ENCODE assay signal across 25 cellular contexts in the genomic region with DNA sequence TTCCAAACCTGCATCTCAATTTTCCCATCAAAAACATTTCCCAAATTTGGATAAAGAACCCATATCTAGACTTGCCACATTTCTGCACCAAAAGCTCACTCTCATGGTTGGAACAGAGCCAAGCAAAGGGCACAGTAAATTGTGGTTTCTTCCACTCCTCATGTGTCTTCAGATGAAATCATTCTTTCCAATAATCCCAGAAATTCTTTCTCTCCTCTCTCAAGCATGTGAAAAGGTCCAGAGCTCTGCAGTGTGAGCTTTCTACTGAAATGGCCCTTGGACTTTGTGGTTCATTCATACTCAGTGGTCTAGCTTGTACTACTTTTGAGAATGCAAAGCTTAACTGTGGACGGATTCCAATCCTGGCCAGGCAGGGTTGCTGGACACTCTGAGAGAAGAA. TPM values are rescaled to one million over a fixed set of nuclear protein-coding genes. Genes with fewer than 3 reads are reported as not detected.
A peak's percentile ranks its signal among the peaks of the same experiment; 100 is the strongest.
DNase-seq lines count a peak whose midpoint lies in the region; ATAC-seq and TF ChIP-seq lines count a peak whose summit lies in the region.
"Had no signal": no experiment of that assay in that cellular context is flagged by ENCODE, and none has a peak within 500 bp of the region (broad histone marks: within the 10 kb centered on the region; RNA-seq: fewer than 3 reads in every experiment).

No MANE protein-coding gene starts in this region.

- peak overlapping the region; percentile 97 for H3K4me3 ChIP-seq in Jurkat, Clone E6-1 (ENCODE audit: low read length)
- H3K4me3 ChIP-seq: A549, tibial artery had no signal

- H3K27ac Mint-ChIP-seq in activated CD4-positive, alpha-beta T cell treated with anti-CD3 and anti-CD28 coated beads, Interleukin-2, amount 10 ng/mL, durations not matched to agents 24 days and 14 days = peak overlapping the region; percentile 93
- H3K27ac Mint-ChIP-seq in activated naive CD4-positive, alpha-beta T cell treated with anti-CD3 and anti-CD28 coated beads, Interleukin-2, amount 50 U/mL, for 72 hours = peak overlapping the region; percentile 98 to 100
- peak overlapping the region; percentile 92 to 100 for H3K27ac Mint-ChIP-seq in natural killer cell
- H3K27ac Mint-ChIP-seq: brain, nephron had no signal

- TF ChIP-seq CTCF in natural killer cell (IDR thresholded peaks at IDR 0.05) = no peak

- H3K4me1 Mint-ChIP-seq in activated CD4-positive, alpha-beta T cell treated with anti-CD3 and anti-CD28 coated beads, Interleukin-2, amount 10 ng/mL, durations not matched to agents 24 days and 14 days = peaks cover 33% of the 10 kb centered on the region
- H3K4me1 Mint-ChIP-seq in natural killer cell = peaks cover 76 to 96% of the 10 kb centered on the region in 2 donors
- H3K4me1 Mint-ChIP-seq: brain had no signal

- no peak for ATAC-seq in activated naive CD4-positive, alpha-beta T cell treated with anti-CD3 and anti-CD28 coated beads, Interleukin-2, amount 50 U/mL, for 72 hours
- no peak for ATAC-seq in natural killer cell
- ATAC-seq: A549, foreskin keratinocyte had no signal

- H3K36me3 Mint-ChIP-seq in activated CD4-positive, alpha-beta T cell treated with anti-CD3 and anti-CD28 coated beads, Interleukin-2, amount 10 ng/mL, durations not matched to agents 24 days and 14 days (ENCODE audit: low read depth) = peaks cover 79% of the 10 kb centered on the region
- peaks cover 55 to 80% of the 10 kb centered on the region in 2 donors for H3K36me3 Mint-ChIP-seq in activated naive CD4-positive, alpha-beta T cell treated with anti-CD3 and anti-CD28 coated beads, Interleukin-2, amount 50 U/mL, for 72 hours
- peaks cover 7% of the 10 kb centered on the region for H3K36me3 Mint-ChIP-seq in natural killer cell
- H3K36me3 Mint-ChIP-seq: brain had no signal

- peak; percentile 58 for DNase-seq in activated CD4-positive, alpha-beta T cell treated with anti-CD3 and anti-CD28 coated beads, Interleukin-2, amount 10 ng/mL, durations not matched to agents 24 days and 14 days
- no peak for DNase-seq in activated CD4-positive, alpha-beta T cell treated with anti-CD3 and anti-CD28 coated beads for 48 hours
- DNase-seq in Jurkat, Clone E6-1 (ENCODE audit: low read depth, low spot score) = no peak
- DNase-seq in activated naive CD4-positive, alpha-beta T cell treated with anti-CD3 and anti-CD28 coated beads, Interleukin-2, amount 50 U/mL, for 72 hours (ENCODE audit: low spot score in 2 of 2) = no peak
- DNase-seq in natural killer cell = no peak
- DNase-seq in amygdala (lab: John Stamatoyannopoulos, UW) = no peak
- DNase-seq in NCI-H2227 treated with DMSO at 0.1 percent for 48 hours (lab: John Stamatoyannopoulos, UW) = no peak
- no peak for DNase-seq in SIG-M5 treated with dmso at 0.1 percent for 504 hours (lab: John Stamatoyannopoulos, UW; ENCODE audit: unreplicated experiment)
- DNase-seq: activated CD4-positive, CD25-positive, alpha-beta regulatory T cell treated with anti-CD3 and anti-CD28 coated beads, Interleukin-2, amount 50 U/mL, for 72 hours; C1 segment of cervical spinal cord; cortex of kidney; foreskin keratinocyte; Kasumi-1; mammary epithelial cell; NCI-H1092 treated with DMSO at 0.1 percent for 48 hours; NCI-H2081 treated with DMSO at 0.1 percent for 48 hours; NCI-H510A treated with DMSO at 0.1 percent for 48 hours; SHP77; small intestine; T-helper 9 cell; tibial artery had no signal

- no peaks in the 10 kb centered on the region for H3K27me3 Mint-ChIP-seq in activated CD4-positive, alpha-beta T cell treated with anti-CD3 and anti-CD28 coated beads, Interleukin-2, amount 10 ng/mL, durations not matched to agents 24 days and 14 days
- no peaks in the 10 kb centered on the region for H3K27me3 Mint-ChIP-seq in natural killer cell (ENCODE audit: low read depth in 2 of 2)

- intact Hi-C loops in activated CD4-positive, alpha-beta T cell treated with anti-CD3 and anti-CD28 coated beads, Interleukin-2, amount 10 ng/mL, durations not matched to agents 24 days and 14 days (cut with micrococcal nuclease) = loop anchor here (1.0 kb wide), 2 partner anchors 8 to 18 kb away; no protein-coding TSS in a partner anchor
- intact Hi-C loops in natural killer cell (cut with micrococcal nuclease) = loop anchor here (10.0 kb wide), 1 partner anchor 584 kb away; no protein-coding TSS in a partner anchor

- H3K9me3 Mint-ChIP-seq in activated CD4-positive, alpha-beta T cell treated with anti-CD3 and anti-CD28 coated beads, Interleukin-2, amount 10 ng/mL, durations not matched to agents 24 days and 14 days = no peaks in the 10 kb centered on the region
- no peaks in the 10 kb centered on the region for H3K9me3 Mint-ChIP-seq in activated naive CD4-positive, alpha-beta T cell treated with anti-CD3 and anti-CD28 coated beads, Interleukin-2, amount 50 U/mL, for 72 hours
- H3K9me3 Mint-ChIP-seq in natural killer cell = no peaks in the 10 kb centered on the region
- H3K9me3 Mint-ChIP-seq: brain, nephron had no signal

- peak overlapping the region; percentile 100 for H3K4me3 Mint-ChIP-seq in activated CD4-positive, alpha-beta T cell treated with anti-CD3 and anti-CD28 coated beads, Interleukin-2, amount 10 ng/mL, durations not matched to agents 24 days and 14 days
- H3K4me3 Mint-ChIP-seq in natural killer cell = peak overlapping the region; percentile 87
- H3K4me3 Mint-ChIP-seq: brain, nephron had no signal

RNA-seq across cellular contexts. Expression of a gene that starts 19.8 kb away (rescaled TPM):
- total RNA-seq in activated CD4-positive, alpha-beta T cell treated with anti-CD3 and anti-CD28 coated beads, Interleukin-2, amount 10 ng/mL, durations not matched to agents 24 days and 14 days = not detected in 2 replicates
- polyA plus RNA-seq in Jurkat, Clone E6-1 (2012; ENCODE audit: insufficient read depth, insufficient read length) = not detected
- under 1 TPM in 1 of 2 donors, not detected in 1; 0.82 TPM for total RNA-seq in activated naive CD4-positive, alpha-beta T cell treated with anti-CD3 and anti-CD28 coated beads, Interleukin-2, amount 50 U/mL, for 72 hours
- not detected for total RNA-seq in natural killer cell
- total RNA-seq: foreskin keratinocyte, kidney epithelial cell, mammary epithelial cell had no signal
- polyA plus RNA-seq: A549, mammary epithelial cell had no signal

RNA-seq across cellular contexts. Expression of a gene that starts 41.3 kb away (rescaled TPM):
- not detected in 2 replicates for total RNA-seq in activated CD4-positive, alpha-beta T cell treated with anti-CD3 and anti-CD28 coated beads, Interleukin-2, amount 10 ng/mL, durations not matched to agents 24 days and 14 days
- polyA plus RNA-seq in Jurkat, Clone E6-1 (2012; ENCODE audit: insufficient read depth, insufficient read length) = not detected
- not detected for total RNA-seq in activated naive CD4-positive, alpha-beta T cell treated with anti-CD3 and anti-CD28 coated beads, Interleukin-2, amount 50 U/mL, for 72 hours
- total RNA-seq in natural killer cell = not detected
- total RNA-seq: foreskin keratinocyte, mammary epithelial cell had no signal
- polyA plus RNA-seq: A549, foreskin keratinocyte, mammary epithelial cell had no signal
